Comparison of ENCODE assay signal across 31 cellular contexts in the genomic region with DNA sequence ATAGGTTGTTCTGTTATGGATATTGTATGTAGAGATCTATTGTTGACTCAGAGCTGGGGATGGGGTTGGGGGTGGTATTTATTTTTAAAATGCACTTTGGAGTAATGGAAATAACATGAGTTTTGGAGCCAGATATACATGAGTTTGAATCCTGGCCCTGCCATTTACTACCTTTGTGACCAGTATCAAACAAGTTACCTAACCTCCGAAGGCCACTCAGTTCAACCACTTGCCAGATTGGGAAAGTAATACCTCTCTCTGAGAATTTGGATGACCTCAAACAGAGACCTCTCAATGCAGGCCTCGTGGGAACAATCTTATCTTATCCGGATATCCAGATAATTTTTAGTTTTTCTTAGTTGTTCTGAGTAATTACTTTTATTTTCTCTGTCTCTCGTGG.
A peak's percentile ranks its signal among the peaks of the same experiment; 100 is the strongest.
DNase-seq lines count a peak whose midpoint lies in the region; ATAC-seq, FAIRE-seq and TF ChIP-seq lines count a peak whose summit lies in the region.
"Had no signal": no experiment of that assay in that cellular context is flagged by ENCODE, and none has a peak within 500 bp of the region (broad histone marks: within the 10 kb centered on the region; RNA-seq: fewer than 3 reads in every experiment).

No MANE protein-coding gene starts in this region.

- no peak for TF ChIP-seq POLR2A in HepG2 (IDR thresholded peaks at IDR 0.05; ENCODE audit: insufficient read depth in 1 of 2, low read depth in 2 of 2, low read length in 2 of 2)

- H3K27me3 ChIP-seq in liver (ENCODE audit: control insufficient read depth in 4 of 4, insufficient read depth in 4 of 4, low read length in 3 of 4) (no peaks in the 10 kb centered on the region), HepG2 (ENCODE audit: control insufficient read depth in 1 of 2, insufficient read depth in 2 of 2, low read length in 2 of 2) (no peaks in the 10 kb centered on the region)
- H3K27me3 ChIP-seq: cardiac muscle cell had no signal

- H4K20me1 ChIP-seq in HepG2 (ENCODE audit: insufficient read depth, low read length), result no peaks in the 10 kb centered on the region

- FAIRE-seq in HepG2 (lab: Jason Lieb, UNC), result no peak
- no peak for FAIRE-seq in frontal cortex (lab: Jason Lieb, UNC)
- FAIRE-seq: islet of Langerhans had no signal

- peak; percentile 34 to 48 for TF ChIP-seq RAD21 in liver (IDR thresholded peaks at IDR 0.05)
- TF ChIP-seq RAD21 in HepG2 (CRISPR knock-in tag; IDR thresholded peaks at IDR 0.05), result no peak

- no peaks in the 10 kb centered on the region for H3K79me2 ChIP-seq in HepG2 (ENCODE audit: insufficient read depth, low read length)

- H3K4me3 ChIP-seq in liver (ENCODE audit: low read depth in 1 of 3, low read length in 3 of 3), result no peak overlapping the region
- no peak overlapping the region for H3K4me3 ChIP-seq in HepG2 (replicated peaks in 1 of 3; ENCODE audit: insufficient read depth in 1 of 3, low read depth in 2 of 3, low read length in 3 of 3)
- H3K4me3 ChIP-seq in fibroblast of the aortic adventitia (ENCODE audit: low read depth, low read length), result no peak overlapping the region
- H3K4me3 ChIP-seq: cardiac muscle cell, coronary artery, GM23338, SK-N-MC had no signal

- no peak overlapping the region for H3K4me3 Mint-ChIP-seq in stimulated activated memory B cell treated with anti-CD40 and anti-IgM and Interleukin-4, amounts not matched to agents 10 μg/mL and 1 μg/mL and 100 μg/mL, for 72 hours
- H3K4me3 Mint-ChIP-seq: activated naive CD4-positive, alpha-beta T cell treated with anti-CD3 and anti-CD28 coated beads, Interleukin-2, amount 50 U/mL, for 24 hours; GM23338; mesothelial cell of epicardium; naive B cell; T-helper 17 cell had no signal

- no peaks in the 10 kb centered on the region for H3K27me3 Mint-ChIP-seq in stimulated activated memory B cell treated with anti-CD40 and anti-IgM and Interleukin-4, amounts not matched to agents 10 μg/mL and 1 μg/mL and 100 μg/mL, for 72 hours
- H3K27me3 Mint-ChIP-seq: activated naive CD4-positive, alpha-beta T cell treated with anti-CD3 and anti-CD28 coated beads, Interleukin-2, amount 50 U/mL, for 24 hours; naive B cell; progenitor cell of endocrine pancreas; T-helper 17 cell had no signal

- CTCF ChIA-PET in HepG2 (lab: Yijun Ruan, JAX; ENCODE audit: low intra/inter-chr PET ratio, low total read pairs), result no interaction called here

- H3K27ac Mint-ChIP-seq in stimulated activated memory B cell treated with anti-CD40 and anti-IgM and Interleukin-4, amounts not matched to agents 10 μg/mL and 1 μg/mL and 100 μg/mL, for 72 hours, result no peak overlapping the region
- H3K27ac Mint-ChIP-seq: activated naive CD4-positive, alpha-beta T cell treated with anti-CD3 and anti-CD28 coated beads, Interleukin-2, amount 50 U/mL, for 24 hours; GM23338; mesothelial cell of epicardium; progenitor cell of endocrine pancreas; T-helper 17 cell had no signal

- in situ Hi-C loops in HepG2 (cut with HindIII; ENCODE audit: extremely low pct_ligation_motif_present, low pct_unique_long_range_greater_than_20kb), result no loop called here

- no peak overlapping the region for H2AFZ ChIP-seq in HepG2 (ENCODE audit: low read length)
- H2AFZ ChIP-seq: GM23338 had no signal

- H3K9ac ChIP-seq in liver (ENCODE audit: low read depth in 1 of 2, low read length in 2 of 2), result no peak overlapping the region
- H3K9ac ChIP-seq in HepG2 (ENCODE audit: insufficient read depth, low read depth, low read length), result no peak overlapping the region

- peaks cover 4% of the 10 kb centered on the region for H3K36me3 Mint-ChIP-seq in stimulated activated memory B cell treated with anti-CD40 and anti-IgM and Interleukin-4, amounts not matched to agents 10 μg/mL and 1 μg/mL and 100 μg/mL, for 72 hours
- H3K36me3 Mint-ChIP-seq: activated naive CD4-positive, alpha-beta T cell treated with anti-CD3 and anti-CD28 coated beads, Interleukin-2, amount 50 U/mL, for 24 hours; mesothelial cell of epicardium had no signal

- TF ChIP-seq EP300 in HepG2 (IDR thresholded peaks at IDR 0.05; ENCODE audit: low read depth in 2 of 2, low read length in 2 of 2), result no peak
- TF ChIP-seq EP300 in HepG2 (CRISPR knock-in tag; IDR thresholded peaks at IDR 0.05; ENCODE audit: borderline replicate concordance), result no peak

- no peak overlapping the region for H3K4me2 ChIP-seq in HepG2 (ENCODE audit: low read depth, low read length)
- H3K4me2 ChIP-seq: GM23338 had no signal

- no peaks in the 10 kb centered on the region for H3K9me3 Mint-ChIP-seq in stimulated activated memory B cell treated with anti-CD40 and anti-IgM and Interleukin-4, amounts not matched to agents 10 μg/mL and 1 μg/mL and 100 μg/mL, for 72 hours
- H3K9me3 Mint-ChIP-seq: activated naive CD4-positive, alpha-beta T cell treated with anti-CD3 and anti-CD28 coated beads, Interleukin-2, amount 50 U/mL, for 24 hours; mesothelial cell of epicardium had no signal

- H3K27ac ChIP-seq in liver (ENCODE audit: low read depth in 1 of 2, low read length in 2 of 2) (peak overlapping the region; percentile 58), HepG2 (ENCODE audit: extremely low read length, insufficient read depth, low read length) (no peak overlapping the region)
- H3K27ac ChIP-seq: C4-2B, cardiac muscle cell, coronary artery, SK-N-MC had no signal

- POLR2A ChIA-PET in HepG2 (lab: Yijun Ruan, JAX), result no interaction called here

- peaks cover under 1% of the 10 kb centered on the region for H3K4me1 Mint-ChIP-seq in stimulated activated memory B cell treated with anti-CD40 and anti-IgM and Interleukin-4, amounts not matched to agents 10 μg/mL and 1 μg/mL and 100 μg/mL, for 72 hours
- H3K4me1 Mint-ChIP-seq: activated naive CD4-positive, alpha-beta T cell treated with anti-CD3 and anti-CD28 coated beads, Interleukin-2, amount 50 U/mL, for 24 hours; GM23338 had no signal

- intact Hi-C loops in HepG2 (cut with micrococcal nuclease; ENCODE audit: unreplicated experiment), result no loop called here

- no TSS peak for BruUV-seq in HepG2 (replicated peaks; lab: Mats Ljungman, UMichigan)

- DNase-seq in DMS 273 (lab: John Stamatoyannopoulos, UW; ENCODE audit: unreplicated experiment) (peak; percentile 10), DMS 273 treated with DMSO at 0.1 percent for 48 hours (lab: John Stamatoyannopoulos, UW) (no peak), HepG2 (ENCODE audit: low spot score) (no peak), fibroblast of the aortic adventitia (ENCODE audit: low read depth) (peak; percentile 22), frontal cortex (ENCODE audit: low spot score in 2 of 2) (no peak), glomerular visceral epithelial cell (ENCODE audit: extremely low spot score) (no peak)
- DNase-seq: aorta; COR-L47; DMS79; effector CD8-positive, alpha-beta T cell; Kasumi-1; naive B cell; NCI-H1417 treated with DMSO at 0.1 percent for 48 hours; NCI-H2081 treated with DMSO at 0.1 percent for 48 hours; NCI-H2227 treated with DMSO at 0.1 percent for 48 hours; NCI-H526; substantia nigra; T-helper 17 cell; trophoblast cell had no signal

- H3K4me1 ChIP-seq in liver (ENCODE audit: control insufficient read depth in 4 of 4, insufficient read depth in 4 of 4, low read length in 3 of 4) (peaks cover 0 to 28% (median 19%) of the 10 kb centered on the region in 4 donors), HepG2 (ENCODE audit: insufficient read depth, low read length) (peaks cover 25% of the 10 kb centered on the region)

- 36% methylated on average over 4 of the region's 4 CpGs for WGBS in liver
- whole genome bisulfite sequencing in HepG2 (ENCODE audit: low lambda C conversion rate), result 94% methylated on average over 4 of the region's 4 CpGs

- no peaks in the 10 kb centered on the region for H3K9me3 ChIP-seq in liver (ENCODE audit: control insufficient read depth in 4 of 4, low read length in 3 of 4)
- H3K9me3 ChIP-seq in HepG2 (ENCODE audit: low read length), result no peaks in the 10 kb centered on the region

- no peak for ATAC-seq in HepG2
- no peak for ATAC-seq in stimulated activated memory B cell treated with anti-CD40 and anti-IgM and Interleukin-4, amounts not matched to agents 10 μg/mL and 1 μg/mL and 100 μg/mL, for 72 hours
- ATAC-seq: GM23338, sciatic nerve, T-helper 17 cell had no signal

- TF ChIP-seq CTCF in liver (IDR thresholded peaks at IDR 0.05; ENCODE audit: low read depth, low read length, missing input control) (no peak), HepG2 (CRISPR knock-in tag; IDR thresholded peaks at IDR 0.05) (no peak), fibroblast of the aortic adventitia (IDR thresholded peaks at IDR 0.05; ENCODE audit: insufficient read depth, low read length) (no peak)

- H3K36me3 ChIP-seq in liver (ENCODE audit: control insufficient read depth in 4 of 4, insufficient read depth in 3 of 4, low read depth in 1 of 4, low read length in 3 of 4), result peaks cover 0 to 4% (median under 1%) of the 10 kb centered on the region in 4 donors
- H3K36me3 ChIP-seq in HepG2 (replicated peaks in 1 of 2; ENCODE audit: control insufficient read depth in 1 of 2, insufficient read depth in 2 of 2, low read length in 2 of 2), result no peaks in the 10 kb centered on the region; a peak in 1 of 5 replicates
- H3K36me3 ChIP-seq: cardiac muscle cell had no signal

TF ChIP-seq in liver, 16 proteins besides CTCF, POLR2A, EP300 and RAD21 (continues in another document):
- peak; percentile 77 to 84 for TF ChIP-seq HNF4A (conservative IDR thresholded peaks at IDR 0.05)
- TF ChIP-seq RXRA (IDR thresholded peaks at IDR 0.05), result peak; percentile 72 to 87
- peak; percentile 26 for TF ChIP-seq HNF4G (IDR thresholded peaks at IDR 0.05)
- TF ChIP-seq TAF1 (conservative IDR thresholded peaks at IDR 0.05), result no peak
- peak; percentile 11 to 27 for TF ChIP-seq JUND (IDR thresholded peaks at IDR 0.05)
- no peak for TF ChIP-seq FOXA1 (IDR thresholded peaks at IDR 0.05)
- TF ChIP-seq GABPA (IDR thresholded peaks at IDR 0.05 in 1 of 2, conservative IDR thresholded peaks at IDR 0.05 in 1 of 2), result no peak
- TF ChIP-seq, protein P1, sequence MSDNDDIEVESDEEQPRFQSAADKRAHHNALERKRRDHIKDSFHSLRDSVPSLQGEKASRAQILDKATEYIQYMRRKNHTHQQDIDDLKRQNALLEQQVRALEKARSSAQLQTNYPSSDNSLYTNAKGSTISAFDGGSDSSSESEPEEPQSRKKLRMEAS (IDR thresholded peaks at IDR 0.05), result peak; percentile 62
- no peak for TF ChIP-seq FOXA2 (IDR thresholded peaks at IDR 0.05)

TF ChIP-seq in HepG2, 621 proteins besides CTCF, POLR2A, EP300 and RAD21 (continues in another document):
- no peak for TF ChIP-seq ZNF781 (CRISPR knock-in tag; IDR thresholded peaks at IDR 0.05; ENCODE audit: borderline replicate concordance, not compliant biosample characterization)
- TF ChIP-seq TMF1 (CRISPR knock-in tag; IDR thresholded peaks at IDR 0.05; ENCODE audit: low read depth), result no peak
- no peak for TF ChIP-seq ZNF225 (CRISPR knock-in tag; IDR thresholded peaks at IDR 0.05)
- TF ChIP-seq, protein P2, sequence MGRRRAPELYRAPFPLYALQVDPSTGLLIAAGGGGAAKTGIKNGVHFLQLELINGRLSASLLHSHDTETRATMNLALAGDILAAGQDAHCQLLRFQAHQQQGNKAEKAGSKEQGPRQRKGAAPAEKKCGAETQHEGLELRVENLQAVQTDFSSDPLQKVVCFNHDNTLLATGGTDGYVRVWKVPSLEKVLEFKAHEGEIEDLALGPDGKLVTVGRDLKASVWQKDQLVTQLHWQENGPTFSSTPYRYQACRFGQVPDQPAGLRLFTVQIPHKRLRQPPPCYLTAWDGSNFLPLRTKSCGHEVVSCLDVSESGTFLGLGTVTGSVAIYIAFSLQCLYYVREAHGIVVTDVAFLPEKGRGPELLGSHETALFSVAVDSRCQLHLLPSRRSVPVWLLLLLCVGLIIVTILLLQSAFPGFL (CRISPR knock-in tag; IDR thresholded peaks at IDR 0.05), result no peak

Comparison
In these comparisons a context has a peak if more than half of its experiments do, and no peak if none do; other contexts are left out.
1. DNase-seq: peak in DMS 273 (single experiment) and fibroblast of the aortic adventitia (single experiment); none in DMS 273 treated with DMSO at 0.1 percent for 48 hours (single experiment), HepG2 (single experiment), frontal cortex (0 of 2) and glomerular visceral epithelial cell (single experiment).